In the genomic region with DNA sequence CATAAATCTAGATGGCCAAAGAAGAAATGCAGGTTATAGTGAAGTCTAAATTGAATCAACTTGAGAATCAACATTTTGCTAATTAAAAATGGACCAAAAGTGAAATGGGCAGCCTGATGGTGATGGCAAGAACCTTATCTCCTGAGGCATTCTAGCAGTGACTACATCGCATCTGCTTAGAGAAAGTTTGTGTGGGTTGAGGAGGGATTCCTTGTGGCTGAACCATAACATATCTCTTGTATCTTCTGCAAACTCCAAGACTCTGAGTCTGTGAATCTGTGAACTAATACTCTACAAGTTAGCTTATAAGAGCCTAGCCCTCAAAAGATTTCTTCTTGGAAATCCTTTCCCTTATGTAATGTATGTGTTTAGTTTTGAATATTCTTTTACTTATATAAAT, we compare ENCODE assay signal across 1 cellular context.
TF ChIP-seq lines count a peak whose summit lies in the region.

No MANE protein-coding gene starts in this region.

TF ChIP-seq in GM23338, 12 proteins besides CTCF, POLR2A, EP300 and RAD21 (continued from another document):
- TF ChIP-seq, protein P1, sequence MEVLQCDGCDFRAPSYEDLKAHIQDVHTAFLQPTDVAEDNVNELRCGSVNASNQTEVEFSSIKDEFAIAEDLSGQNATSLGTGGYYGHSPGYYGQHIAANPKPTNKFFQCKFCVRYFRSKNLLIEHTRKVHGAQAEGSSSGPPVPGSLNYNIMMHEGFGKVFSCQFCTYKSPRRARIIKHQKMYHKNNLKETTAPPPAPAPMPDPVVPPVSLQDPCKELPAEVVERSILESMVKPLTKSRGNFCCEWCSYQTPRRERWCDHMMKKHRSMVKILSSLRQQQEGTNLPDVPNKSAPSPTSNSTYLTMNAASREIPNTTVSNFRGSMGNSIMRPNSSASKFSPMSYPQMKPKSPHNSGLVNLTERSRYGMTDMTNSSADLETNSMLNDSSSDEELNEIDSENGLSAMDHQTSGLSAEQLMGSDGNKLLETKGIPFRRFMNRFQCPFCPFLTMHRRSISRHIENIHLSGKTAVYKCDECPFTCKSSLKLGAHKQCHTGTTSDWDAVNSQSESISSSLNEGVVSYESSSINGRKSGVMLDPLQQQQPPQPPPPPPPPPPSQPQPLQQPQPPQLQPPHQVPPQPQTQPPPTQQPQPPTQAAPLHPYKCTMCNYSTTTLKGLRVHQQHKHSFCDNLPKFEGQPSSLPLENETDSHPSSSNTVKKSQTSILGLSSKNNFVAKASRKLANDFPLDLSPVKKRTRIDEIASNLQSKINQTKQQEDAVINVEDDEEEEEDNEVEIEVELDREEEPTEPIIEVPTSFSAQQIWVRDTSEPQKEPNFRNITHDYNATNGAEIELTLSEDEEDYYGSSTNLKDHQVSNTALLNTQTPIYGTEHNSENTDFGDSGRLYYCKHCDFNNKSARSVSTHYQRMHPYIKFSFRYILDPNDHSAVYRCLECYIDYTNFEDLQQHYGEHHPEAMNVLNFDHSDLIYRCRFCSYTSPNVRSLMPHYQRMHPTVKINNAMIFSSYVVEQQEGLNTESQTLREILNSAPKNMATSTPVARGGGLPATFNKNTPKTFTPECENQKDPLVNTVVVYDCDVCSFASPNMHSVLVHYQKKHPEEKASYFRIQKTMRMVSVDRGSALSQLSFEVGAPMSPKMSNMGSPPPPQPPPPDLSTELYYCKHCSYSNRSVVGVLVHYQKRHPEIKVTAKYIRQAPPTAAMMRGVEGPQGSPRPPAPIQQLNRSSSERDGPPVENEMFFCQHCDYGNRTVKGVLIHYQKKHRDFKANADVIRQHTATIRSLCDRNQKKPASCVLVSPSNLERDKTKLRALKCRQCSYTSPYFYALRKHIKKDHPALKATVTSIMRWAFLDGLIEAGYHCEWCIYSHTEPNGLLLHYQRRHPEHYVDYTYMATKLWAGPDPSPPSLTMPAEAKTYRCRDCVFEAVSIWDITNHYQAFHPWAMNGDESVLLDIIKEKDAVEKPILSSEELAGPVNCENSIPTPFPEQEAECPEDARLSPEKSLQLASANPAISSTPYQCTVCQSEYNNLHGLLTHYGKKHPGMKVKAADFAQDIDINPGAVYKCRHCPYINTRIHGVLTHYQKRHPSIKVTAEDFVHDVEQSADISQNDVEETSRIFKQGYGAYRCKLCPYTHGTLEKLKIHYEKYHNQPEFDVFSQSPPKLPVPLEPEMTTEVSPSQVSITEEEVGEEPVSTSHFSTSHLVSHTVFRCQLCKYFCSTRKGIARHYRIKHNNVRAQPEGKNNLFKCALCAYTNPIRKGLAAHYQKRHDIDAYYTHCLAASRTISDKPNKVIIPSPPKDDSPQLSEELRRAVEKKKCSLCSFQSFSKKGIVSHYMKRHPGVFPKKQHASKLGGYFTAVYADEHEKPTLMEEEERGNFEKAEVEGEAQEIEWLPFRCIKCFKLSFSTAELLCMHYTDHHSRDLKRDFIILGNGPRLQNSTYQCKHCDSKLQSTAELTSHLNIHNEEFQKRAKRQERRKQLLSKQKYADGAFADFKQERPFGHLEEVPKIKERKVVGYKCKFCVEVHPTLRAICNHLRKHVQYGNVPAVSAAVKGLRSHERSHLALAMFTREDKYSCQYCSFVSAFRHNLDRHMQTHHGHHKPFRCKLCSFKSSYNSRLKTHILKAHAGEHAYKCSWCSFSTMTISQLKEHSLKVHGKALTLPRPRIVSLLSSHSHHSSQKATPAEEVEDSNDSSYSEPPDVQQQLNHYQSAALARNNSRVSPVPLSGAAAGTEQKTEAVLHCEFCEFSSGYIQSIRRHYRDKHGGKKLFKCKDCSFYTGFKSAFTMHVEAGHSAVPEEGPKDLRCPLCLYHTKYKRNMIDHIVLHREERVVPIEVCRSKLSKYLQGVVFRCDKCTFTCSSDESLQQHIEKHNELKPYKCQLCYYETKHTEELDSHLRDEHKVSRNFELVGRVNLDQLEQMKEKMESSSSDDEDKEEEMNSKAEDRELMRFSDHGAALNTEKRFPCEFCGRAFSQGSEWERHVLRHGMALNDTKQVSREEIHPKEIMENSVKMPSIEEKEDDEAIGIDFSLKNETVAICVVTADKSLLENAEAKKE (CRISPR knock-in tag; IDR thresholded peaks at IDR 0.05): no peak
- TF ChIP-seq ZNF331 (CRISPR knock-in tag; IDR thresholded peaks at IDR 0.05; ENCODE audit: low read depth) (no peak), POLR2AphosphoS5 (IDR thresholded peaks at IDR 0.05; ENCODE audit: low read depth) (no peak), JUNB (IDR thresholded peaks at IDR 0.05; ENCODE audit: unreplicated experiment) (no peak), STAT1 (IDR thresholded peaks at IDR 0.05; ENCODE audit: unreplicated experiment) (no peak)
